1 cellular context compared by ENCODE assay signal in the genomic region with DNA sequence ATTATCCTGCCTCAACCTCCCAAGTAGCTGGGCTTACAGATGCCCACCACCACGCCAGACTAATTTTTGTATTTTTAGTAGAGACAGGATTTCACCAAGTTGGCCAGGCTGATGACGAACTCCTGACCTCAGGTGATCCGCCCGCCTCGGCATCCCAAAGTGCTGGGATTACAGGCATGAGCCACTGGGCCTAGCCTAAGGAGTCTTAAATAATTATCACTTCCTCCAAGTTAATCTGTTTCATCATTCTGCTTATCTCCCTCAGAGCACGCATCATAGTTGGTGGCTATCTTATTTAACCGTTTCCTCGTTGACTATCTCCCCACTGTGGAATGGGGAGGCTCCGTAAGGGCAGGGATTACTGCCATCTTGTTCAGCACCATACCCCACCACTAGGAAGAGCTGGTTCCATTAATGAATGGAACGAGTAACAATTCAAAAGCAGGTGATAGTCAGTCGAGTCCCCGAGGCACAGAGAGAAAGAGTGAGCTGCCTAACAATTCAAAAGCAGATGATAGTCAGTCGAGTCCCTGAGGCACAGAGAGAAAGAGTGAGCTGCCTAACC.
TF ChIP-seq lines count a peak whose summit lies in the region.

No MANE protein-coding gene starts in this region.

TF ChIP-seq in K562, 482 proteins besides CTCF, POLR2A, EP300 and RAD21 (continued from another document and continues in another):
- TF ChIP-seq, protein P1, sequence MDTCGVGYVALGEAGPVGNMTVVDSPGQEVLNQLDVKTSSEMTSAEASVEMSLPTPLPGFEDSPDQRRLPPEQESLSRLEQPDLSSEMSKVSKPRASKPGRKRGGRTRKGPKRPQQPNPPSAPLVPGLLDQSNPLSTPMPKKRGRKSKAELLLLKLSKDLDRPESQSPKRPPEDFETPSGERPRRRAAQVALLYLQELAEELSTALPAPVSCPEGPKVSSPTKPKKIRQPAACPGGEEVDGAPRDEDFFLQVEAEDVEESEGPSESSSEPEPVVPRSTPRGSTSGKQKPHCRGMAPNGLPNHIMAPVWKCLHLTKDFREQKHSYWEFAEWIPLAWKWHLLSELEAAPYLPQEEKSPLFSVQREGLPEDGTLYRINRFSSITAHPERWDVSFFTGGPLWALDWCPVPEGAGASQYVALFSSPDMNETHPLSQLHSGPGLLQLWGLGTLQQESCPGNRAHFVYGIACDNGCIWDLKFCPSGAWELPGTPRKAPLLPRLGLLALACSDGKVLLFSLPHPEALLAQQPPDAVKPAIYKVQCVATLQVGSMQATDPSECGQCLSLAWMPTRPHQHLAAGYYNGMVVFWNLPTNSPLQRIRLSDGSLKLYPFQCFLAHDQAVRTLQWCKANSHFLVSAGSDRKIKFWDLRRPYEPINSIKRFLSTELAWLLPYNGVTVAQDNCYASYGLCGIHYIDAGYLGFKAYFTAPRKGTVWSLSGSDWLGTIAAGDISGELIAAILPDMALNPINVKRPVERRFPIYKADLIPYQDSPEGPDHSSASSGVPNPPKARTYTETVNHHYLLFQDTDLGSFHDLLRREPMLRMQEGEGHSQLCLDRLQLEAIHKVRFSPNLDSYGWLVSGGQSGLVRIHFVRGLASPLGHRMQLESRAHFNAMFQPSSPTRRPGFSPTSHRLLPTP (IDR thresholded peaks at IDR 0.05; ENCODE audit: borderline replicate concordance, extremely low read depth, insufficient read length): no peak
- TF ChIP-seq TBL1XR1 (IDR thresholded peaks at IDR 0.05; ENCODE audit: low read length in 2 of 2) (peak in 1 of 2 experiments; percentile 84; a peak in 2 of 4 replicates), KAT2B (IDR thresholded peaks at IDR 0.05; ENCODE audit: low read depth, low read length) (no peak), BRCA1 (IDR thresholded peaks at IDR 0.05) (no peak), BRCA1 (CRISPR knock-in tag; IDR thresholded peaks at IDR 0.05) (no peak), RNF2 (IDR thresholded peaks at IDR 0.05) (peak; percentile 98), PML (IDR thresholded peaks at IDR 0.05; ENCODE audit: low read length) (peak; percentile 78), ZNF282 (CRISPR knock-in tag; IDR thresholded peaks at IDR 0.05) (no peak), TEAD4 (IDR thresholded peaks at IDR 0.05; ENCODE audit: low read length) (peak; percentile 93), TEAD4 (CRISPR knock-in tag; IDR thresholded peaks at IDR 0.05; ENCODE audit: borderline replicate concordance) (no peak), FOXA3 (CRISPR knock-in tag; conservative IDR thresholded peaks at IDR 0.05 in 1 of 2, IDR thresholded peaks at IDR 0.05 in 1 of 2) (no peak), STAG1 (CRISPR knock-in tag; IDR thresholded peaks at IDR 0.05; ENCODE audit: borderline replicate concordance) (no peak), TEAD1 (CRISPR knock-in tag; IDR thresholded peaks at IDR 0.05) (peak in 1 of 2 experiments; percentile 82; a peak in 1 of 4 replicates), CHD2 (IDR thresholded peaks at IDR 0.05; ENCODE audit: low read depth, low read length) (no peak), HLTF (IDR thresholded peaks at IDR 0.05) (0 out of 2 replicates have a peak, but pooled peaks have one; percentile 33), NFIX (CRISPR knock-in tag; IDR thresholded peaks at IDR 0.05; ENCODE audit: low read depth) (no peak), PTRF (tag; IDR thresholded peaks at IDR 0.05) (no peak), COPS2 (conservative IDR thresholded peaks at IDR 0.05) (no peak), DACH1 (IDR thresholded peaks at IDR 0.05; ENCODE audit: partially characterized antibody) (peak; percentile 49), ZNF384 (IDR thresholded peaks at IDR 0.05; ENCODE audit: low read depth, low read length) (no peak), STAT5B (CRISPR knock-in tag; IDR thresholded peaks at IDR 0.05) (no peak), HNRNPLL (IDR thresholded peaks at IDR 0.05; ENCODE audit: low read depth, low read length, poor library complexity, severe bottlenecking) (no peak), ZNF583 (CRISPR knock-in tag; IDR thresholded peaks at IDR 0.05) (0 out of 2 replicates have a peak, but pooled peaks have one; percentile 82), ZZZ3 (IDR thresholded peaks at IDR 0.05) (no peak), ZNF263 (CRISPR knock-in tag; IDR thresholded peaks at IDR 0.05; ENCODE audit: borderline replicate concordance) (no peak), CBX5 (IDR thresholded peaks at IDR 0.05; ENCODE audit: borderline replicate concordance, low read depth) (peak; percentile 33; the same call in 1 of the 2 replicates), SREBF1 (IDR thresholded peaks at IDR 0.05; ENCODE audit: borderline replicate concordance, low read depth, low read length) (no peak), ZNF507 (tag; conservative IDR thresholded peaks at IDR 0.05) (no peak), NCOR1 (IDR thresholded peaks at IDR 0.05) (peak; percentile 87), NCOA4 (IDR thresholded peaks at IDR 0.05; ENCODE audit: partially characterized antibody) (no peak), MTA1 (IDR thresholded peaks at IDR 0.05; ENCODE audit: borderline replicate concordance) (peak; percentile 87), ADNP (tag; IDR thresholded peaks at IDR 0.05) (peak; percentile 85), ZNF551 (CRISPR knock-in tag; IDR thresholded peaks at IDR 0.05) (no peak)
- TF ChIP-seq, protein P2, sequence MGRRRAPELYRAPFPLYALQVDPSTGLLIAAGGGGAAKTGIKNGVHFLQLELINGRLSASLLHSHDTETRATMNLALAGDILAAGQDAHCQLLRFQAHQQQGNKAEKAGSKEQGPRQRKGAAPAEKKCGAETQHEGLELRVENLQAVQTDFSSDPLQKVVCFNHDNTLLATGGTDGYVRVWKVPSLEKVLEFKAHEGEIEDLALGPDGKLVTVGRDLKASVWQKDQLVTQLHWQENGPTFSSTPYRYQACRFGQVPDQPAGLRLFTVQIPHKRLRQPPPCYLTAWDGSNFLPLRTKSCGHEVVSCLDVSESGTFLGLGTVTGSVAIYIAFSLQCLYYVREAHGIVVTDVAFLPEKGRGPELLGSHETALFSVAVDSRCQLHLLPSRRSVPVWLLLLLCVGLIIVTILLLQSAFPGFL (CRISPR knock-in tag; IDR thresholded peaks at IDR 0.05): no peak
- TF ChIP-seq, protein P3, sequence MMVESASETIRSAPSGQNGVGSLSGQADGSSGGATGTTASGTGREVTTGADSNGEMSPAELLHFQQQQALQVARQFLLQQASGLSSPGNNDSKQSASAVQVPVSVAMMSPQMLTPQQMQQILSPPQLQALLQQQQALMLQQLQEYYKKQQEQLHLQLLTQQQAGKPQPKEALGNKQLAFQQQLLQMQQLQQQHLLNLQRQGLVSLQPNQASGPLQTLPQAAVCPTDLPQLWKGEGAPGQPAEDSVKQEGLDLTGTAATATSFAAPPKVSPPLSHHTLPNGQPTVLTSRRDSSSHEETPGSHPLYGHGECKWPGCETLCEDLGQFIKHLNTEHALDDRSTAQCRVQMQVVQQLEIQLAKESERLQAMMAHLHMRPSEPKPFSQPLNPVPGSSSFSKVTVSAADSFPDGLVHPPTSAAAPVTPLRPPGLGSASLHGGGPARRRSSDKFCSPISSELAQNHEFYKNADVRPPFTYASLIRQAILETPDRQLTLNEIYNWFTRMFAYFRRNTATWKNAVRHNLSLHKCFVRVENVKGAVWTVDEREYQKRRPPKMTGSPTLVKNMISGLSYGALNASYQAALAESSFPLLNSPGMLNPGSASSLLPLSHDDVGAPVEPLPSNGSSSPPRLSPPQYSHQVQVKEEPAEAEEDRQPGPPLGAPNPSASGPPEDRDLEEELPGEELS (CRISPR knock-in tag; IDR thresholded peaks at IDR 0.05; ENCODE audit: borderline replicate concordance): no peak
- TF ChIP-seq, protein P4, sequence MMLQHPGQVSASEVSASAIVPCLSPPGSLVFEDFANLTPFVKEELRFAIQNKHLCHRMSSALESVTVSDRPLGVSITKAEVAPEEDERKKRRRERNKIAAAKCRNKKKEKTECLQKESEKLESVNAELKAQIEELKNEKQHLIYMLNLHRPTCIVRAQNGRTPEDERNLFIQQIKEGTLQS (IDR thresholded peaks at IDR 0.05): peak; percentile 83
- TF ChIP-seq, protein P4 (CRISPR knock-in tag; conservative IDR thresholded peaks at IDR 0.05): no peak
- TF ChIP-seq, protein P5, sequence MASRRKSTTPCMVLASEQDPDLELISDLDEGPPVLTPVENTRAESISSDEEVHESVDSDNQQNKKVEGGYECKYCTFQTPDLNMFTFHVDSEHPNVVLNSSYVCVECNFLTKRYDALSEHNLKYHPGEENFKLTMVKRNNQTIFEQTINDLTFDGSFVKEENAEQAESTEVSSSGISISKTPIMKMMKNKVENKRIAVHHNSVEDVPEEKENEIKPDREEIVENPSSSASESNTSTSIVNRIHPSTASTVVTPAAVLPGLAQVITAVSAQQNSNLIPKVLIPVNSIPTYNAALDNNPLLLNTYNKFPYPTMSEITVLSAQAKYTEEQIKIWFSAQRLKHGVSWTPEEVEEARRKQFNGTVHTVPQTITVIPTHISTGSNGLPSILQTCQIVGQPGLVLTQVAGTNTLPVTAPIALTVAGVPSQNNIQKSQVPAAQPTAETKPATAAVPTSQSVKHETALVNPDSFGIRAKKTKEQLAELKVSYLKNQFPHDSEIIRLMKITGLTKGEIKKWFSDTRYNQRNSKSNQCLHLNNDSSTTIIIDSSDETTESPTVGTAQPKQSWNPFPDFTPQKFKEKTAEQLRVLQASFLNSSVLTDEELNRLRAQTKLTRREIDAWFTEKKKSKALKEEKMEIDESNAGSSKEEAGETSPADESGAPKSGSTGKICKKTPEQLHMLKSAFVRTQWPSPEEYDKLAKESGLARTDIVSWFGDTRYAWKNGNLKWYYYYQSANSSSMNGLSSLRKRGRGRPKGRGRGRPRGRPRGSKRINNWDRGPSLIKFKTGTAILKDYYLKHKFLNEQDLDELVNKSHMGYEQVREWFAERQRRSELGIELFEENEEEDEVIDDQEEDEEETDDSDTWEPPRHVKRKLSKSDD (conservative IDR thresholded peaks at IDR 0.05; ENCODE audit: low read length): no peak
- TF ChIP-seq, protein P6, sequence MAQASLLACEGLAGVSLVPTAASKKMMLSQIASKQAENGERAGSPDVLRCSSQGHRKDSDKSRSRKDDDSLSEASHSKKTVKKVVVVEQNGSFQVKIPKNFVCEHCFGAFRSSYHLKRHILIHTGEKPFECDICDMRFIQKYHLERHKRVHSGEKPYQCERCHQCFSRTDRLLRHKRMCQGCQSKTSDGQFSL (CRISPR knock-in tag; IDR thresholded peaks at IDR 0.05): no peak
- TF ChIP-seq, protein P6 (tag; IDR thresholded peaks at IDR 0.05): no peak
- TF ChIP-seq, protein P7, sequence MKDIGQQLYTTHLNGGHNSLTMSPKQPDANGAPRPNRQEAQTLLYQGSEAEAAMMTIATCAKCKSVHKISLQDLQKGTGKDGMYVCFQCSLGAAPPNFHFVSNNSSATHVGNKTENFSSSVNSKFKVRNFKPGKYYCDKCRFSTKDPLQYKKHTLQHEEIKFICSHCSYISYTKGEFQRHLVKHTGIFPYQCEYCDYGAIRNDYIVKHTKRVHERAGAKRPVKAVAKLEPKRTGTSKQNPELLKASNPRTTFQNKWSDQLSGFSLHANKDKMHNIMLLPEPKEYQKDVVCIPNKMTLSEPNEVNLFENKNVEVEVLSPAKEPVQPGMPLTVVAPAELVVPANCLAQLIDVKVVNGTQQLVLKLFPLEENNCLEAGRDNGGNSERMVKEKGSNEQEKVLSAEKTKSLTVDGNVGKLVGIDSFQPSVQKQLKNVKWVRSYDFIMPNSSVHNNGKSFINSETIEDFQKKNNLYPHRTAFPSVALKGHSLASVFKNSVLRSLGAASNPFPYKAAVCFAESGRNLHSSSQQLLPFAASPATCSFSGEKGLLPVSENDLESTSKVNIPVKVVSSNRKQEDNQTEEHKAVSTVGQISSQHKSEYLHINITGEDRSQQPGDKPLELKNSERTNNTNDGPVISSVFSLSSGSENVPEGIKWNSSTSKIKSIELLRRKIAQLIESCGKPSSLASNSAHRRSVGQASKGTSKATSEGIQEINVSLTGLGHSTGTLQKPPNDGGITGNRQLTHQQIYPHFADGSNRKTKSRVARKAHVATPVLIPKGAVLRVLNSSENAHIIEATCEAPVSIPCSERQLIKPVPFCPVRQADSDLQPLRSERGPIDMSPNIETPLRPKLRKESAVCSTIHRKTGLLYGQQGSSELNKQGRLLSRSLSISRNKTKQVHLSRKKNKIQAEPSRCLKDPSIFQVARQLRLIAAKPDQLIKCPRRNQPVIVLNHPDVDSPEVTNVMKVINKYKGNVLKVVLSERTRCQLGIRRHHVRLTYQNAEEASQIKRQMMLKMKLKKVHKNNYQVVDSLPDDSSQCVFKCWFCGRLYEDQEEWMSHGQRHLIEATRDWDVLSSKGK (CRISPR knock-in tag; IDR thresholded peaks at IDR 0.05): no peak
- TF ChIP-seq, protein P8, sequence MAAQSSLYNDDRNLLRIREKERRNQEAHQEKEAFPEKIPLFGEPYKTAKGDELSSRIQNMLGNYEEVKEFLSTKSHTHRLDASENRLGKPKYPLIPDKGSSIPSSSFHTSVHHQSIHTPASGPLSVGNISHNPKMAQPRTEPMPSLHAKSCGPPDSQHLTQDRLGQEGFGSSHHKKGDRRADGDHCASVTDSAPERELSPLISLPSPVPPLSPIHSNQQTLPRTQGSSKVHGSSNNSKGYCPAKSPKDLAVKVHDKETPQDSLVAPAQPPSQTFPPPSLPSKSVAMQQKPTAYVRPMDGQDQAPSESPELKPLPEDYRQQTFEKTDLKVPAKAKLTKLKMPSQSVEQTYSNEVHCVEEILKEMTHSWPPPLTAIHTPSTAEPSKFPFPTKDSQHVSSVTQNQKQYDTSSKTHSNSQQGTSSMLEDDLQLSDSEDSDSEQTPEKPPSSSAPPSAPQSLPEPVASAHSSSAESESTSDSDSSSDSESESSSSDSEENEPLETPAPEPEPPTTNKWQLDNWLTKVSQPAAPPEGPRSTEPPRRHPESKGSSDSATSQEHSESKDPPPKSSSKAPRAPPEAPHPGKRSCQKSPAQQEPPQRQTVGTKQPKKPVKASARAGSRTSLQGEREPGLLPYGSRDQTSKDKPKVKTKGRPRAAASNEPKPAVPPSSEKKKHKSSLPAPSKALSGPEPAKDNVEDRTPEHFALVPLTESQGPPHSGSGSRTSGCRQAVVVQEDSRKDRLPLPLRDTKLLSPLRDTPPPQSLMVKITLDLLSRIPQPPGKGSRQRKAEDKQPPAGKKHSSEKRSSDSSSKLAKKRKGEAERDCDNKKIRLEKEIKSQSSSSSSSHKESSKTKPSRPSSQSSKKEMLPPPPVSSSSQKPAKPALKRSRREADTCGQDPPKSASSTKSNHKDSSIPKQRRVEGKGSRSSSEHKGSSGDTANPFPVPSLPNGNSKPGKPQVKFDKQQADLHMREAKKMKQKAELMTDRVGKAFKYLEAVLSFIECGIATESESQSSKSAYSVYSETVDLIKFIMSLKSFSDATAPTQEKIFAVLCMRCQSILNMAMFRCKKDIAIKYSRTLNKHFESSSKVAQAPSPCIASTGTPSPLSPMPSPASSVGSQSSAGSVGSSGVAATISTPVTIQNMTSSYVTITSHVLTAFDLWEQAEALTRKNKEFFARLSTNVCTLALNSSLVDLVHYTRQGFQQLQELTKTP (IDR thresholded peaks at IDR 0.05; ENCODE audit: low read depth in 1 of 2, partially characterized antibody in 2 of 2): peak in 1 of 2 experiments; percentile 54
